14 cellular contexts compared by ENCODE assay signal in the genomic region with DNA sequence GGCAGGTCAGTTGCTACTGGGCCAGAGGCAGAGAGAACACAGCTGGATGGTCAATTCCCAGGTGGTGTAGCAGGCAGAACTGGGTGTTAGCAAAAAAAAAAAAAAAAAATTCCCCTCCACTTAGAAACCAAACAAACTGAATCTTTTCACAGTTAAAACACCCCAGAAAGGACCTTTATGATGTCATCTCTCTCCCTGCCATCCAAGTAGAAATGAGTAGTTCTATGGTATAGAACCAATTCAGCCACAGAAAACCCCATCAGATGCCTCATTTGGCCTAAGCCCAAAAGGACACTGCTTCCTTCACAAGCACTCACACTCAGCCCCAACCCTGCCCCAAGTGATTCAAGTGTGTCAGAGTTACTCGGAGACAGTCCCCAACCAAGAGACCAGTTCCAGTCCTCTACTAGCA.
"Had no signal": no experiment of that assay in that cellular context is flagged by ENCODE, and none has a peak within 500 bp of the region (broad histone marks: within the 10 kb centered on the region; RNA-seq: fewer than 3 reads in every experiment).

No MANE protein-coding gene starts in this region.

- H3K9me3 ChIP-seq: prostate gland, spleen, testis had no signal

- DNase-seq: cerebellar nuclear complex; dermis blood vessel endothelial cell; mammary epithelial cell; occipital lobe; spleen; stimulated activated CD4-positive, alpha-beta T cell treated with anti-CD3 and anti-CD28 coated beads, Interleukin-1b, Interleukin-23, amount 100 ng/mL, for 48 hours; stimulated activated naive CD4-positive, alpha-beta T cell treated with Interleukin-2 at 50 U/mL for 16 hours; testis had no signal

- H3K4me1 ChIP-seq: prostate gland, spleen, testis had no signal

- H3K27ac Mint-ChIP-seq: natural killer cell treated with Interleukin-12 subunit alpha and Interleukin-12 subunit beta and Interleukin-15 and Interleukin-18, amount 100 ng/mL, for 72 hours had no signal

- H3K27me3 ChIP-seq: spleen, testis had no signal

- H3K27ac ChIP-seq: prostate gland, spleen, testis had no signal

- H3K4me3 Mint-ChIP-seq: brain; natural killer cell treated with Interleukin-12 subunit alpha and Interleukin-12 subunit beta and Interleukin-15 and Interleukin-18, amount 100 ng/mL, for 72 hours had no signal

- H3K9me3 Mint-ChIP-seq: natural killer cell treated with Interleukin-12 subunit alpha and Interleukin-12 subunit beta and Interleukin-15 and Interleukin-18, amount 100 ng/mL, for 72 hours had no signal

- H3K4me3 ChIP-seq: prostate gland, spleen, testis had no signal

- ATAC-seq: activated CD4-positive, CD25-positive, alpha-beta regulatory T cell treated with anti-CD3 and anti-CD28 coated beads, Interleukin-2, amount 50 U/mL, for 24 hours; esophagus mucosa; natural killer cell treated with Interleukin-12 subunit alpha and Interleukin-12 subunit beta and Interleukin-15 and Interleukin-18, amount 100 ng/mL, for 72 hours; sciatic nerve had no signal

- H3K36me3 Mint-ChIP-seq: brain; natural killer cell treated with Interleukin-12 subunit alpha and Interleukin-12 subunit beta and Interleukin-15 and Interleukin-18, amount 100 ng/mL, for 72 hours had no signal

- H3K36me3 ChIP-seq: prostate gland, spleen had no signal
